1 cellular context compared by ENCODE assay signal in the genomic region with DNA sequence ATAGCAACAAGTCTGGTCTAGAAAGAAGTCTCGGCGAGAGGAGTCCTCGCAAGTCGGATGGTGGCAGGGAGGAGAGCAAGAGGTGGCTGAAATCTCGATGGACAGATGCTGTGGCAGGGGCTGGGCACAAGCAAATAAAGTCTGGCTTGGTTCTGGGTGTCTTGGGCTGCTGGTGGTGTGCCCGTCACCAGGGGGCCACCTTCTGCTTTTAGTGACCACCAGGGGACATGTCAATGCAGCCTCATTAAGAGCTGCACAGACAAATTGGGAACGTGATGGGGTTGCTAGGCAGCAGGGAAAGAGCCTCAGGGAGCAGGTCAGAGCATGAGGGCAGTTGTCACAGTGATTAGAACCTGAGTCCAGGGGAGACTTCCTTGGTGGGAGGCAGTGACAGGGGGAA.
A peak's percentile ranks its signal among the peaks of the same experiment; 100 is the strongest.
TF ChIP-seq lines count a peak whose summit lies in the region.

No MANE protein-coding gene starts in this region.

TF ChIP-seq in SK-N-SH, 30 proteins besides CTCF, POLR2A, EP300 and RAD21:
- TF ChIP-seq JUND (IDR thresholded peaks at IDR 0.05), result no peak
- peak; percentile 39; the same call in 1 of the 2 replicates for TF ChIP-seq SMC3 (IDR thresholded peaks at IDR 0.05; ENCODE audit: low read depth, low read length)
